19 cellular contexts compared by ENCODE assay signal in the genomic region with DNA sequence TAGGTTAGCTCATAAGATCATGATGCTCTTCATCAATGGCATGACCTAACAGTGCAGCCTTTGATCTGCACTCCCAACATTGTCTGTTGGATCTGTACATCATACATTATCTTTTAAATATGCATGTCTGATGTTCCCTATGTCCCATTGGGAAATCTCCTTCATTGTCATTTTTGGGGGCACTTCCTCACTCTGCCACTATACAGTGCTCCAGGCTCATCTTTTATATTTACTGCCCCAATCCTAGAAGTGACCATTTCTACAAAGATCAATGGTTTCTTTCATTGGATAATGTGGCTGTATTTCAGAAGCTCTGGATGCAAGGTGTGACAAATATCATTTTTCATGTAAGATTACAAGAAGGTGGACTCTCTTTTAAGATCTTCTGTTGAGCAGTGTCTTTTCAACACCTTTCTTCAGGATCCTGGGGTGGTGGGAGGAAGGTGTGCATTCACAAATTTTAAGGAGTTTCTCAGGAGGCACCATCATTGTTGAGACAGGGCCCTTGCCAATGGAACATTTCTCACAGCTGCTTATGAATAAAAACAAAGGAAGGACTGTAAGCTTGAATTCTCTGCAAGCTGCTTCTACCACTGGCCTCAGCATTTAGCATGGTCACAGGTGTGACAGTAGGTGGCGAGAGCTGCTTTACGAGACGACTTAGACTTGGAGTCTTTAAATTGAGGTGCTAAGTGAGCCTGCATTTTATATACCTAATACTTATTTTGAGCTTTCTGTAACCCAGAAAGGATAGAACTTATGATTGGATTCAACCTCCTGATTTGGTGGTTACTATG.
DNase-seq lines count a peak whose midpoint lies in the region; ATAC-seq and TF ChIP-seq lines count a peak whose summit lies in the region.
"Had no signal": no experiment of that assay in that cellular context is flagged by ENCODE, and none has a peak within 500 bp of the region (broad histone marks: within the 10 kb centered on the region; RNA-seq: fewer than 3 reads in every experiment).

No MANE protein-coding gene starts in this region.

- H3K4me2 ChIP-seq in DOHH2 (ENCODE audit: low read length) = no peak overlapping the region
- H3K4me2 ChIP-seq: BLaER1 had no signal

- no peak overlapping the region for H3K27ac Mint-ChIP-seq in activated T-helper 1 cell treated with anti-CD3 and anti-CD28 coated beads, Interleukin-12 subunit alpha, Interleukin-12 subunit beta, Interleukin-2, Interleukin-4 antibody, amounts not matched to agents 30 ng/mL and 10 ng/mL and 1 ng/mL, durations not matched to agents 14 hours and 24 hours and 36 hours
- H3K27ac Mint-ChIP-seq: naive thymus-derived CD4-positive, alpha-beta T cell; stimulated activated naive CD8-positive, alpha-beta T cell treated with anti-CD3 and anti-CD28 coated beads, Interleukin-15, Interleukin-2, amounts not matched to agents 100 ng/mL and 50 ng/mL, for 24 hours; type B pancreatic cell had no signal

- ATAC-seq in GM21367 (IDR thresholded peaks at IDR 0.05; ENCODE audit: unreplicated experiment) = no peak
- no peak for ATAC-seq in foreskin keratinocyte
- ATAC-seq: naive thymus-derived CD4-positive, alpha-beta T cell had no signal

- no peaks in the 10 kb centered on the region for H3K27me3 ChIP-seq in DOHH2 (ENCODE audit: control insufficient read depth, low read length)
- H3K27me3 ChIP-seq in WERI-Rb-1 (ENCODE audit: insufficient read depth, low read depth, severe bottlenecking) = no peaks in the 10 kb centered on the region
- H3K27me3 ChIP-seq in foreskin keratinocyte = no peaks in the 10 kb centered on the region
- H3K27me3 ChIP-seq: BLaER1 had no signal

- TF ChIP-seq CTCF in DOHH2 (IDR thresholded peaks at IDR 0.05; ENCODE audit: low read depth, low read length, poor library complexity, severe bottlenecking) (peak; percentile 22), WERI-Rb-1 (IDR thresholded peaks at IDR 0.05; ENCODE audit: low read depth, low read length) (peak; percentile 41), foreskin keratinocyte (conservative IDR thresholded peaks at IDR 0.05) (no peak)

- intact Hi-C loops in activated T-helper 1 cell treated with anti-CD3 and anti-CD28 coated beads, Interleukin-12 subunit alpha, Interleukin-12 subunit beta, Interleukin-2, Interleukin-4 antibody, amounts not matched to agents 30 ng/mL and 10 ng/mL and 1 ng/mL, durations not matched to agents 14 hours and 24 hours and 36 hours (cut with micrococcal nuclease) = no loop called here

- no peak overlapping the region for H3K27ac ChIP-seq in DOHH2 (ENCODE audit: low read depth, low read length)
- no peak overlapping the region for H3K27ac ChIP-seq in WERI-Rb-1
- H3K27ac ChIP-seq in foreskin keratinocyte = no peak overlapping the region
- H3K27ac ChIP-seq: BLaER1, HL-60 had no signal

- no peaks in the 10 kb centered on the region for H3K27me3 Mint-ChIP-seq in activated T-helper 1 cell treated with anti-CD3 and anti-CD28 coated beads, Interleukin-12 subunit alpha, Interleukin-12 subunit beta, Interleukin-2, Interleukin-4 antibody, amounts not matched to agents 30 ng/mL and 10 ng/mL and 1 ng/mL, durations not matched to agents 14 hours and 24 hours and 36 hours (ENCODE audit: insufficient read depth)
- H3K27me3 Mint-ChIP-seq: stimulated activated naive CD8-positive, alpha-beta T cell treated with anti-CD3 and anti-CD28 coated beads, Interleukin-15, Interleukin-2, amounts not matched to agents 100 ng/mL and 50 ng/mL, for 24 hours; type B pancreatic cell had no signal

- no peaks in the 10 kb centered on the region for H3K79me2 ChIP-seq in DOHH2 (ENCODE audit: control insufficient read depth, low read length)

- H3K36me3 Mint-ChIP-seq in activated T-helper 1 cell treated with anti-CD3 and anti-CD28 coated beads, Interleukin-12 subunit alpha, Interleukin-12 subunit beta, Interleukin-2, Interleukin-4 antibody, amounts not matched to agents 30 ng/mL and 10 ng/mL and 1 ng/mL, durations not matched to agents 14 hours and 24 hours and 36 hours (ENCODE audit: low read depth) = no peaks in the 10 kb centered on the region
- H3K36me3 Mint-ChIP-seq: naive thymus-derived CD4-positive, alpha-beta T cell; type B pancreatic cell had no signal

- H4K20me1 ChIP-seq in DOHH2 (ENCODE audit: control insufficient read depth, insufficient read depth, low read depth, low read length) = no peaks in the 10 kb centered on the region
- H4K20me1 ChIP-seq: BLaER1 had no signal

- no peaks in the 10 kb centered on the region for H3K9me2 ChIP-seq in DOHH2 (replicated peaks; ENCODE audit: control insufficient read depth, low read length)

- H3K9me3 ChIP-seq in DOHH2 (ENCODE audit: control insufficient read depth, insufficient read depth, low read length) (no peaks in the 10 kb centered on the region), WERI-Rb-1 (ENCODE audit: severe bottlenecking) (no peaks in the 10 kb centered on the region)
- H3K9me3 ChIP-seq: BLaER1 had no signal

- no peaks in the 10 kb centered on the region for H3F3A ChIP-seq in DOHH2 (ENCODE audit: control insufficient read depth, insufficient read depth)

- H3K36me3 ChIP-seq in DOHH2 (ENCODE audit: control insufficient read depth, low read length) (no peaks in the 10 kb centered on the region), WERI-Rb-1 (no peaks in the 10 kb centered on the region)
- H3K36me3 ChIP-seq: BLaER1 had no signal

- no peaks in the 10 kb centered on the region for H3K4me1 Mint-ChIP-seq in activated T-helper 1 cell treated with anti-CD3 and anti-CD28 coated beads, Interleukin-12 subunit alpha, Interleukin-12 subunit beta, Interleukin-2, Interleukin-4 antibody, amounts not matched to agents 30 ng/mL and 10 ng/mL and 1 ng/mL, durations not matched to agents 14 hours and 24 hours and 36 hours (ENCODE audit: low read depth)
- H3K4me1 Mint-ChIP-seq: naive thymus-derived CD4-positive, alpha-beta T cell had no signal

- DNase-seq in LHCN-M2 (ENCODE audit: low read depth) = peak; percentile 26
- DNase-seq in WERI-Rb-1 = peak; percentile 20
- peak; percentile 17 for DNase-seq in myocyte (ENCODE audit: low read depth)
- no peak for DNase-seq in activated T-helper 1 cell treated with anti-CD3 and anti-CD28 coated beads, Interleukin-12 subunit alpha, Interleukin-12 subunit beta, Interleukin-2, Interleukin-4 antibody, amounts not matched to agents 30 ng/mL and 10 ng/mL and 1 ng/mL, durations not matched to agents 14 hours and 24 hours and 36 hours (ENCODE audit: low spot score)
- no peak for DNase-seq in dedifferentiated amniotic fluid mesenchymal stem cell (ENCODE audit: extremely low spot score)
- no peak for DNase-seq in foreskin keratinocyte
- DNase-seq: activated gamma-delta T cell treated with Interleukin-2 at 50 U/mL for 16 hours; DMS153; naive thymus-derived CD4-positive, alpha-beta T cell; NCI-H1436 treated with DMSO at 0.1 percent for 48 hours; stimulated activated CD4-positive, alpha-beta T cell treated with anti-CD3 and anti-CD28 coated beads, Interleukin-15, amount 100 ng/mL, for 24 hours; T-helper 1 cell had no signal

- H3K4me1 ChIP-seq in DOHH2 (ENCODE audit: control insufficient read depth, low read length) (no peaks in the 10 kb centered on the region), foreskin keratinocyte (no peaks in the 10 kb centered on the region)
- H3K4me1 ChIP-seq: BLaER1 had no signal

- H3K4me3 ChIP-seq in DOHH2 (ENCODE audit: low read length) = no peak overlapping the region
- H3K4me3 ChIP-seq in WERI-Rb-1 (ENCODE audit: low read depth, low read length) = no peak overlapping the region
- H3K4me3 ChIP-seq: BLaER1, lung had no signal

- H3K4me3 Mint-ChIP-seq in activated T-helper 1 cell treated with anti-CD3 and anti-CD28 coated beads, Interleukin-12 subunit alpha, Interleukin-12 subunit beta, Interleukin-2, Interleukin-4 antibody, amounts not matched to agents 30 ng/mL and 10 ng/mL and 1 ng/mL, durations not matched to agents 14 hours and 24 hours and 36 hours = no peak overlapping the region
- H3K4me3 Mint-ChIP-seq: naive thymus-derived CD4-positive, alpha-beta T cell; stimulated activated naive CD8-positive, alpha-beta T cell treated with anti-CD3 and anti-CD28 coated beads, Interleukin-15, Interleukin-2, amounts not matched to agents 100 ng/mL and 50 ng/mL, for 24 hours; type B pancreatic cell had no signal

- no peaks in the 10 kb centered on the region for H3K9me3 Mint-ChIP-seq in activated T-helper 1 cell treated with anti-CD3 and anti-CD28 coated beads, Interleukin-12 subunit alpha, Interleukin-12 subunit beta, Interleukin-2, Interleukin-4 antibody, amounts not matched to agents 30 ng/mL and 10 ng/mL and 1 ng/mL, durations not matched to agents 14 hours and 24 hours and 36 hours
- H3K9me3 Mint-ChIP-seq: naive thymus-derived CD4-positive, alpha-beta T cell; stimulated activated naive CD8-positive, alpha-beta T cell treated with anti-CD3 and anti-CD28 coated beads, Interleukin-15, Interleukin-2, amounts not matched to agents 100 ng/mL and 50 ng/mL, for 24 hours had no signal

Comparison
In these comparisons a context has a peak if more than half of its experiments do, and no peak if none do; other contexts are left out.
1. DNase-seq: peak in LHCN-M2 (single experiment), WERI-Rb-1 (single experiment) and myocyte (single experiment); none in activated T-helper 1 cell treated with anti-CD3 and anti-CD28 coated beads, Interleukin-12 subunit alpha, Interleukin-12 subunit beta, Interleukin-2, Interleukin-4 antibody, amounts not matched to agents 30 ng/mL and 10 ng/mL and 1 ng/mL, durations not matched to agents 14 hours and 24 hours and 36 hours (single experiment), dedifferentiated amniotic fluid mesenchymal stem cell (single experiment) and foreskin keratinocyte (0 of 2).